Comparison of ENCODE assay signal across 11 cellular contexts in the genomic region with DNA sequence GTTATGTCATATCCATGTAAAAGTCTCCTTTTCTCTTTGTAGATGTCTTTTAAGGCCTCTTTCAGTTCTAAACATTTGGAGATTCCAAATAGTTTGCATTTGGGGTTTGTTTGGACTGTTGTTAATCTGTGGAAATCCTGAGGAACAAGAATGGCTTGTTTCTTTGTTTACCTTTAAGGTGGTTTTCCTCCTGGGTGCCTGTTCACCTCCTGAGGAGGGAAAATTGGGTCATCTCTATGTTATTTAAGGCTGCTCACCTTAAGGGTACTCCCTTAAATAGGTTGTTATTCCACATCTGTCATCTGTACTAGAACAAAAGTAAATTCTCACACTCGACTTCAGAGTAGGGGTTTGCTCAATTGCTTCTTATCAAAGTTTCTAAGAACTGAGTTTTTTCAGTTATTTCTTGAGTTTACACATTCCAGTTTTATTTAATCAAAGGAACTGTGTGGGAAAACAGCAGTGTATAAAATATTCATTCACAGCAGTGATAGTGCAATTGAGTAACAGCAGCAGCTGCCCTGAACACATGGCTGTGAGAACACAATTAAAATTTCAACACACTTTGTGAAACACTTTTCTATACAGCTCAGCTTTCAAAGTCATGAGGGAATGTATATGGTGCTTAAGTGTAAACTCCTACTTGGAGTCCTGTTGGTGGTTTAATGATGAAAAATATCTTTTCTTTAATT.
DNase-seq lines count a peak whose midpoint lies in the region; ATAC-seq and TF ChIP-seq lines count a peak whose summit lies in the region.
"Had no signal": no experiment of that assay in that cellular context is flagged by ENCODE, and none has a peak within 500 bp of the region (broad histone marks: within the 10 kb centered on the region; RNA-seq: fewer than 3 reads in every experiment).

No MANE protein-coding gene starts in this region.

- H3K4me3 ChIP-seq in adipocyte (ENCODE audit: low read length) (peak overlapping the region; percentile 1), right atrium auricular region (no peak overlapping the region)

- CTCF ChIA-PET in activated naive CD4-positive, alpha-beta T cell treated with anti-CD3 and anti-CD28 coated beads for 36 hours (lab: Charles Lee) = no interaction called here

- peak overlapping the region; percentile 30 to 42 for H3K27ac ChIP-seq in right atrium auricular region

- H3K36me3 Mint-ChIP-seq in stimulated activated memory B cell treated with anti-CD40 and anti-IgM and Interleukin-4, amounts not matched to agents 10 μg/mL and 1 μg/mL and 100 μg/mL, for 72 hours = no peaks in the 10 kb centered on the region
- H3K36me3 Mint-ChIP-seq in activated naive CD4-positive, alpha-beta T cell treated with anti-CD3 and anti-CD28 coated beads for 36 hours (ENCODE audit: low read depth) = no peaks in the 10 kb centered on the region
- H3K36me3 Mint-ChIP-seq: memory B cell had no signal

- H3K27ac Mint-ChIP-seq in stimulated activated memory B cell treated with anti-CD40 and anti-IgM and Interleukin-4, amounts not matched to agents 10 μg/mL and 1 μg/mL and 100 μg/mL, for 72 hours = peak overlapping the region; percentile 47
- H3K27ac Mint-ChIP-seq in activated naive CD4-positive, alpha-beta T cell treated with anti-CD3 and anti-CD28 coated beads for 36 hours = no peak overlapping the region
- H3K27ac Mint-ChIP-seq: activated CD8-positive, alpha-beta T cell treated with anti-CD3 and anti-CD28 coated beads for 36 hours; memory B cell had no signal

- ATAC-seq in stimulated activated memory B cell treated with anti-CD40 and anti-IgM and Interleukin-4, amounts not matched to agents 10 μg/mL and 1 μg/mL and 100 μg/mL, for 72 hours = no peak
- ATAC-seq: activated CD8-positive, alpha-beta T cell treated with anti-CD3 and anti-CD28 coated beads for 36 hours had no signal

- H3K9me3 ChIP-seq in adipocyte (ENCODE audit: control insufficient read depth, low read length) (no peaks in the 10 kb centered on the region), right atrium auricular region (no peaks in the 10 kb centered on the region)

- no peak overlapping the region for H3K4me3 Mint-ChIP-seq in stimulated activated memory B cell treated with anti-CD40 and anti-IgM and Interleukin-4, amounts not matched to agents 10 μg/mL and 1 μg/mL and 100 μg/mL, for 72 hours
- H3K4me3 Mint-ChIP-seq in activated naive CD4-positive, alpha-beta T cell treated with anti-CD3 and anti-CD28 coated beads for 36 hours = no peak overlapping the region
- H3K4me3 Mint-ChIP-seq: activated CD8-positive, alpha-beta T cell treated with anti-CD3 and anti-CD28 coated beads for 36 hours; memory B cell had no signal

- no peaks in the 10 kb centered on the region for H3K36me3 ChIP-seq in adipocyte (ENCODE audit: control insufficient read depth, insufficient read depth, low read length, severe bottlenecking)
- no peaks in the 10 kb centered on the region for H3K36me3 ChIP-seq in right atrium auricular region

- H3K4me1 Mint-ChIP-seq in stimulated activated memory B cell treated with anti-CD40 and anti-IgM and Interleukin-4, amounts not matched to agents 10 μg/mL and 1 μg/mL and 100 μg/mL, for 72 hours = peaks cover 15% of the 10 kb centered on the region
- H3K4me1 Mint-ChIP-seq in activated naive CD4-positive, alpha-beta T cell treated with anti-CD3 and anti-CD28 coated beads for 36 hours (ENCODE audit: low read depth) = peaks cover 4% of the 10 kb centered on the region

- peak overlapping the region; percentile 64 for H3K9ac ChIP-seq in adipocyte (ENCODE audit: low read length)

- intact Hi-C loops in activated naive CD4-positive, alpha-beta T cell treated with anti-CD3 and anti-CD28 coated beads for 36 hours (cut with micrococcal nuclease) = no loop called here

- H3K9me3 Mint-ChIP-seq in stimulated activated memory B cell treated with anti-CD40 and anti-IgM and Interleukin-4, amounts not matched to agents 10 μg/mL and 1 μg/mL and 100 μg/mL, for 72 hours = no peaks in the 10 kb centered on the region
- no peaks in the 10 kb centered on the region for H3K9me3 Mint-ChIP-seq in activated naive CD4-positive, alpha-beta T cell treated with anti-CD3 and anti-CD28 coated beads for 36 hours
- H3K9me3 Mint-ChIP-seq: activated CD8-positive, alpha-beta T cell treated with anti-CD3 and anti-CD28 coated beads for 36 hours; memory B cell had no signal

- H3K27me3 ChIP-seq in adipocyte (replicated peaks; ENCODE audit: control insufficient read depth, insufficient read depth, low read length) (no peaks in the 10 kb centered on the region), right atrium auricular region (no peaks in the 10 kb centered on the region)

- DNase-seq in HT-29 (ENCODE audit: low spot score) (peak; percentile 62), adipocyte (ENCODE audit: low read depth) (peak; percentile 68), right atrium auricular region (ENCODE audit: low spot score) (no peak), foreskin melanocyte (no peak), hippocampal formation (lab: John Stamatoyannopoulos, UW) (no peak)
- no peak for DNase-seq in activated naive CD4-positive, alpha-beta T cell treated with anti-CD3 and anti-CD28 coated beads for 36 hours
- DNase-seq: activated CD8-positive, alpha-beta T cell treated with anti-CD3 and anti-CD28 coated beads for 36 hours; amygdala; stimulated activated naive CD4-positive, alpha-beta T cell had no signal

- H3K4me1 ChIP-seq in adipocyte (ENCODE audit: control insufficient read depth, insufficient read depth, low read length) (peaks cover 67% of the 10 kb centered on the region), right atrium auricular region (peaks cover 0 to 42% of the 10 kb centered on the region in 2 donors)

- H3K27me3 Mint-ChIP-seq in stimulated activated memory B cell treated with anti-CD40 and anti-IgM and Interleukin-4, amounts not matched to agents 10 μg/mL and 1 μg/mL and 100 μg/mL, for 72 hours = peaks cover 21% of the 10 kb centered on the region
- peaks cover 2% of the 10 kb centered on the region for H3K27me3 Mint-ChIP-seq in activated naive CD4-positive, alpha-beta T cell treated with anti-CD3 and anti-CD28 coated beads for 36 hours (ENCODE audit: low read depth)

- TF ChIP-seq CTCF in right atrium auricular region (IDR thresholded peaks at IDR 0.05) = no peak

Comparison
In these comparisons a context has a peak if more than half of its experiments do, and no peak if none do; other contexts are left out.
1. DNase-seq: peak in HT-29 (single experiment) and adipocyte (single experiment); none in right atrium auricular region (single experiment), foreskin melanocyte (single experiment), activated naive CD4-positive, alpha-beta T cell treated with anti-CD3 and anti-CD28 coated beads for 36 hours (single experiment) and hippocampal formation (0 of 2).